Comparison of ENCODE assay signal across 29 cellular contexts in genomic region chr3:186483611-186484340, GRCh38.
"Had no signal": no experiment of that assay in that cellular context is flagged by ENCODE, and none has a peak within 500 bp of the region (broad histone marks: within the 10 kb centered on the region; RNA-seq: fewer than 3 reads in every experiment).

No MANE protein-coding gene starts in this region.

- FAIRE-seq: islet of Langerhans had no signal

- H3K9ac ChIP-seq: parathyroid adenoma had no signal

- DNase-seq: activated CD4-positive, alpha-beta T cell treated with anti-CD3 and anti-CD28 coated beads, Interleukin-2, amount 50 U/mL, for 1 hour; activated CD8-positive, alpha-beta memory T cell treated with anti-CD3 and anti-CD28 coated beads for 24 hours; activated effector memory CD4-positive, alpha-beta T cell treated with anti-CD3 and anti-CD28 coated beads, Interleukin-2, amount 50 U/mL, for 16 hours; activated naive CD8-positive, alpha-beta T cell treated with anti-CD3 and anti-CD28 coated beads, Interleukin-2, amount 50 U/mL, for 24 hours; esophagus squamous epithelium; foreskin melanocyte; heart right ventricle; left lung; nucleus accumbens; psoas muscle; sigmoid colon; stimulated activated CD4-positive, alpha-beta T cell treated with anti-CD3 and anti-CD28 coated beads, Interleukin-1b, Interleukin-23, amount 100 ng/mL, for 48 hours; stimulated activated CD4-positive, alpha-beta T cell treated with anti-CD3 and anti-CD28 coated beads, Interleukin-4, amount 100 ng/mL, for 4 hours; stimulated activated CD8-positive, alpha-beta memory T cell treated with anti-CD3 and anti-CD28 coated beads, Interleukin-4, amount 100 ng/mL, for 48 hours; stomach; T-helper 2 cell; thyroid gland; upper lobe of left lung had no signal

- H3K9me3 Mint-ChIP-seq: activated naive CD4-positive, alpha-beta T cell treated with anti-CD3 and anti-CD28 coated beads, Interleukin-2, amount 50 U/mL, for 24 hours; activated naive CD8-positive, alpha-beta T cell treated with anti-CD3 and anti-CD28 coated beads, Interleukin-2, amount 50 U/mL, for 24 hours; nephron; stimulated activated memory B cell treated with anti-CD40 and anti-IgM and Interleukin-4, amounts not matched to agents 10 μg/mL and 1 μg/mL and 100 μg/mL, for 72 hours; WTC11 had no signal

- H3K4me1 Mint-ChIP-seq: nephron had no signal

- H3K36me3 Mint-ChIP-seq: activated naive CD4-positive, alpha-beta T cell treated with anti-CD3 and anti-CD28 coated beads, Interleukin-2, amount 50 U/mL, for 24 hours; brain; stimulated activated memory B cell treated with anti-CD40 and anti-IgM and Interleukin-4, amounts not matched to agents 10 μg/mL and 1 μg/mL and 100 μg/mL, for 72 hours; WTC11 had no signal

- H3K4me1 ChIP-seq: esophagus squamous epithelium, left lung, psoas muscle, sigmoid colon, stomach, thyroid gland, upper lobe of left lung, vagina had no signal

- H3K4me3 ChIP-seq: cardiac muscle cell, esophagus squamous epithelium, heart right ventricle, left lung, lung, psoas muscle, sigmoid colon, smooth muscle cell, stomach, thyroid gland, upper lobe of left lung, vagina had no signal

- H3K4me3 Mint-ChIP-seq: activated naive CD4-positive, alpha-beta T cell treated with anti-CD3 and anti-CD28 coated beads, Interleukin-2, amount 50 U/mL, for 24 hours; activated naive CD8-positive, alpha-beta T cell treated with anti-CD3 and anti-CD28 coated beads, Interleukin-2, amount 50 U/mL, for 24 hours; brain; nephron; stimulated activated memory B cell treated with anti-CD40 and anti-IgM and Interleukin-4, amounts not matched to agents 10 μg/mL and 1 μg/mL and 100 μg/mL, for 72 hours; WTC11 had no signal

- H3K79me2 ChIP-seq: parathyroid adenoma had no signal

- H2AFZ ChIP-seq: parathyroid adenoma had no signal

- H3K4me2 ChIP-seq: smooth muscle cell had no signal

- H3K27me3 ChIP-seq: cardiac muscle cell, heart right ventricle, left lung, sigmoid colon, stomach, thyroid gland, upper lobe of left lung, vagina had no signal

- H3K27me3 Mint-ChIP-seq: activated naive CD4-positive, alpha-beta T cell treated with anti-CD3 and anti-CD28 coated beads, Interleukin-2, amount 50 U/mL, for 24 hours; activated naive CD8-positive, alpha-beta T cell treated with anti-CD3 and anti-CD28 coated beads, Interleukin-2, amount 50 U/mL, for 24 hours; stimulated activated memory B cell treated with anti-CD40 and anti-IgM and Interleukin-4, amounts not matched to agents 10 μg/mL and 1 μg/mL and 100 μg/mL, for 72 hours had no signal

- H3K27ac ChIP-seq: cardiac muscle cell, esophagus squamous epithelium, heart right ventricle, left lung, parathyroid adenoma, psoas muscle, sigmoid colon, stomach, thyroid gland, upper lobe of left lung, vagina had no signal

- H3K27ac Mint-ChIP-seq: activated naive CD4-positive, alpha-beta T cell treated with anti-CD3 and anti-CD28 coated beads, Interleukin-2, amount 50 U/mL, for 24 hours; activated naive CD8-positive, alpha-beta T cell treated with anti-CD3 and anti-CD28 coated beads, Interleukin-2, amount 50 U/mL, for 24 hours; brain; nephron; stimulated activated memory B cell treated with anti-CD40 and anti-IgM and Interleukin-4, amounts not matched to agents 10 μg/mL and 1 μg/mL and 100 μg/mL, for 72 hours; WTC11 had no signal

- H3K9me3 ChIP-seq: esophagus squamous epithelium, heart right ventricle, left lung, psoas muscle, sigmoid colon, stomach, thyroid gland, upper lobe of left lung, vagina had no signal

- H3K36me3 ChIP-seq: cardiac muscle cell, esophagus squamous epithelium, heart right ventricle, left lung, sigmoid colon, stomach, thyroid gland, upper lobe of left lung, vagina had no signal

- ATAC-seq: activated naive CD8-positive, alpha-beta T cell treated with anti-CD3 and anti-CD28 coated beads, Interleukin-2, amount 50 U/mL, for 24 hours; left lung; psoas muscle; stimulated activated memory B cell treated with anti-CD40 and anti-IgM and Interleukin-4, amounts not matched to agents 10 μg/mL and 1 μg/mL and 100 μg/mL, for 72 hours; WTC11 had no signal
